ENCODE assay signal across 30 cellular contexts in genomic region chr9:95350266-95350665, GRCh38. TPM values are rescaled to one million over a fixed set of nuclear protein-coding genes. Genes with fewer than 3 reads are reported as not detected.
A peak's percentile ranks its signal among the peaks of the same experiment; 100 is the strongest.
DNase-seq lines count a peak whose midpoint lies in the region; ATAC-seq and TF ChIP-seq lines count a peak whose summit lies in the region.
"Had no signal": no experiment of that assay in that cellular context is flagged by ENCODE, and none has a peak within 500 bp of the region (broad histone marks: within the 10 kb centered on the region; RNA-seq: fewer than 3 reads in every experiment).

No MANE protein-coding gene starts in this region.

- peak overlapping the region; percentile 61 for H3K4me3 ChIP-seq in HUES48 (ENCODE audit: low read depth, low read length)
- H3K4me3 ChIP-seq: body of pancreas had no signal

- H3K27ac Mint-ChIP-seq in Calu3 (ENCODE audit: unreplicated experiment), result no peak overlapping the region
- H3K27ac Mint-ChIP-seq in effector memory CD8-positive, alpha-beta T cell, result no peak overlapping the region
- H3K27ac Mint-ChIP-seq in naive thymus-derived CD8-positive, alpha-beta T cell, result no peak overlapping the region
- no peak overlapping the region for H3K27ac Mint-ChIP-seq in activated CD4-positive, alpha-beta T cell treated with anti-CD3 and anti-CD28 coated beads, Interleukin-2, amount 10 ng/mL, durations not matched to agents 7 days and 5 days
- H3K27ac Mint-ChIP-seq: B cell; CD4-positive, alpha-beta memory T cell; dendritic cell treated with granulocyte-macrophage colony-stimulating factor and Interleukin-4, amounts not matched to agents 40 ng/mL and 50 ng/mL, for 4 days; immature natural killer cell had no signal

- H3K27me3 Mint-ChIP-seq in Calu3 (ENCODE audit: unreplicated experiment), result peaks cover 28% of the 10 kb centered on the region
- peaks cover 52 to 55% of the 10 kb centered on the region in 2 donors for H3K27me3 Mint-ChIP-seq in effector memory CD8-positive, alpha-beta T cell
- peaks cover 12 to 44% (median 34%) of the 10 kb centered on the region in 5 donors for H3K27me3 Mint-ChIP-seq in naive thymus-derived CD8-positive, alpha-beta T cell
- peaks cover 52% of the 10 kb centered on the region for H3K27me3 Mint-ChIP-seq in activated CD4-positive, alpha-beta T cell treated with anti-CD3 and anti-CD28 coated beads, Interleukin-2, amount 10 ng/mL, durations not matched to agents 7 days and 5 days

- POLR2A ChIA-PET in naive thymus-derived CD8-positive, alpha-beta T cell (lab: Charles Lee), result no interaction called here
- POLR2A ChIA-PET in activated CD4-positive, alpha-beta T cell treated with anti-CD3 and anti-CD28 coated beads, Interleukin-2, amount 10 ng/mL, durations not matched to agents 7 days and 5 days (lab: Charles Lee), result no interaction called here

- no peaks in the 10 kb centered on the region for H3K36me3 Mint-ChIP-seq in Calu3 (ENCODE audit: insufficient read depth, unreplicated experiment)
- no peaks in the 10 kb centered on the region for H3K36me3 Mint-ChIP-seq in effector memory CD8-positive, alpha-beta T cell (ENCODE audit: insufficient read depth)
- peaks cover 0 to 3% (median 0%) of the 10 kb centered on the region in 3 donors for H3K36me3 Mint-ChIP-seq in naive thymus-derived CD8-positive, alpha-beta T cell
- no peaks in the 10 kb centered on the region for H3K36me3 Mint-ChIP-seq in activated CD4-positive, alpha-beta T cell treated with anti-CD3 and anti-CD28 coated beads, Interleukin-2, amount 10 ng/mL, durations not matched to agents 7 days and 5 days (ENCODE audit: low read depth)
- H3K36me3 Mint-ChIP-seq: CD4-positive, alpha-beta memory T cell; immature natural killer cell had no signal

- ATAC-seq in effector memory CD8-positive, alpha-beta T cell (replicated peaks), result no peak
- ATAC-seq in naive thymus-derived CD8-positive, alpha-beta T cell, result no peak
- ATAC-seq: body of pancreas, esophagus mucosa, Right ventricle myocardium inferior, SK-N-SH treated with all-trans-retinoic acid at 6 μM for 48 hours had no signal

- H3K9me3 Mint-ChIP-seq in Calu3 (ENCODE audit: low read depth, unreplicated experiment), result no peaks in the 10 kb centered on the region
- no peaks in the 10 kb centered on the region for H3K9me3 Mint-ChIP-seq in effector memory CD8-positive, alpha-beta T cell
- H3K9me3 Mint-ChIP-seq in naive thymus-derived CD8-positive, alpha-beta T cell, result no peaks in the 10 kb centered on the region
- H3K9me3 Mint-ChIP-seq in activated CD4-positive, alpha-beta T cell treated with anti-CD3 and anti-CD28 coated beads, Interleukin-2, amount 10 ng/mL, durations not matched to agents 7 days and 5 days, result peaks cover 2% of the 10 kb centered on the region
- H3K9me3 Mint-ChIP-seq: central memory CD8-positive, alpha-beta T cell; dendritic cell treated with granulocyte-macrophage colony-stimulating factor and Interleukin-4, amounts not matched to agents 40 ng/mL and 50 ng/mL, for 4 days; immature natural killer cell had no signal

- H3K9ac ChIP-seq in HUES48 (ENCODE audit: low read depth, low read length), result no peak overlapping the region
- H3K9ac ChIP-seq: GM23248 had no signal

- no peaks in the 10 kb centered on the region for H3K4me1 Mint-ChIP-seq in Calu3 (ENCODE audit: low read depth, unreplicated experiment)
- H3K4me1 Mint-ChIP-seq in effector memory CD8-positive, alpha-beta T cell (ENCODE audit: low read depth in 2 of 2), result peaks cover 3 to 5% of the 10 kb centered on the region in 2 donors
- peaks cover 3 to 13% (median 5%) of the 10 kb centered on the region in 4 donors for H3K4me1 Mint-ChIP-seq in naive thymus-derived CD8-positive, alpha-beta T cell
- H3K4me1 Mint-ChIP-seq in activated CD4-positive, alpha-beta T cell treated with anti-CD3 and anti-CD28 coated beads, Interleukin-2, amount 10 ng/mL, durations not matched to agents 7 days and 5 days, result peaks cover 5% of the 10 kb centered on the region
- H3K4me1 Mint-ChIP-seq: central memory CD8-positive, alpha-beta T cell; immature natural killer cell had no signal

- no peak overlapping the region for H3K27ac ChIP-seq in HUES48 (ENCODE audit: low read depth, low read length)
- H3K27ac ChIP-seq: body of pancreas, GM23248, prostate gland, sigmoid colon had no signal

- DNase-seq in Calu3 (no peak), NCI-H510A (lab: John Stamatoyannopoulos, UW) (no peak), SK-N-DZ (ENCODE audit: low spot score) (no peak), foreskin melanocyte (no peak)
- DNase-seq in effector memory CD8-positive, alpha-beta T cell, result no peak
- DNase-seq in naive thymus-derived CD8-positive, alpha-beta T cell, result no peak
- no peak for DNase-seq in activated CD4-positive, alpha-beta T cell treated with anti-CD3 and anti-CD28 coated beads, Interleukin-2, amount 10 ng/mL, durations not matched to agents 7 days and 5 days
- DNase-seq: activated CD4-positive, alpha-beta T cell treated with anti-CD3 and anti-CD28 coated beads for 1 hour; activated effector memory CD4-positive, alpha-beta T cell treated with Interleukin-2 at 50 U/mL for 16 hours; body of pancreas; CD4-positive, alpha-beta memory T cell; GM23248; immature natural killer cell; KBM-7; left cardiac atrium; NCI-H1417; NCI-H2081 treated with DMSO at 0.1 percent for 48 hours; NCI-H226; sigmoid colon; stimulated activated CD4-positive, alpha-beta T cell treated with anti-CD3 and anti-CD28 coated beads, Interleukin-12 subunit alpha, Interleukin-12 subunit beta, amount 100 ng/mL, for 4 hours; stimulated activated CD4-positive, alpha-beta T cell treated with anti-CD3 and anti-CD28 coated beads, Interleukin-4, amount 100 ng/mL, for 1 hour; trophoblast cell had no signal

- no peak for TF ChIP-seq CTCF in Calu3 (IDR thresholded peaks at IDR 0.05; ENCODE audit: unreplicated experiment)

- peaks cover 4% of the 10 kb centered on the region; the same call in 1 of the 2 replicates for H3K4me1 ChIP-seq in HUES48 (ENCODE audit: control insufficient read depth, insufficient read depth, low read length)
- H3K4me1 ChIP-seq: prostate gland had no signal

- H3K9me3 ChIP-seq in HUES48 (ENCODE audit: control insufficient read depth, insufficient read depth, low read length), result no peaks in the 10 kb centered on the region
- H3K9me3 ChIP-seq: body of pancreas, prostate gland, sigmoid colon had no signal

- intact Hi-C loops in Calu3 (cut with micrococcal nuclease; ENCODE audit: unreplicated experiment), result no loop called here

- H3K27me3 ChIP-seq in HUES48 (ENCODE audit: control insufficient read depth, insufficient read depth, low read length), result peaks cover 40% of the 10 kb centered on the region

- no peaks in the 10 kb centered on the region for H3K36me3 ChIP-seq in HUES48 (ENCODE audit: control insufficient read depth, insufficient read depth, low read length)
- H3K36me3 ChIP-seq: prostate gland, sigmoid colon had no signal

- H3K4me3 Mint-ChIP-seq in Calu3 (ENCODE audit: low read depth, unreplicated experiment), result peak overlapping the region; percentile 72
- H3K4me3 Mint-ChIP-seq in effector memory CD8-positive, alpha-beta T cell, result peak overlapping the region; percentile 47 to 52
- peak overlapping the region in 6 of 10 donors; percentile 4 to 85 (median 69) for H3K4me3 Mint-ChIP-seq in naive thymus-derived CD8-positive, alpha-beta T cell
- H3K4me3 Mint-ChIP-seq in activated CD4-positive, alpha-beta T cell treated with anti-CD3 and anti-CD28 coated beads, Interleukin-2, amount 10 ng/mL, durations not matched to agents 7 days and 5 days, result no peak overlapping the region
- H3K4me3 Mint-ChIP-seq: B cell; central memory CD8-positive, alpha-beta T cell; dendritic cell treated with granulocyte-macrophage colony-stimulating factor and Interleukin-4, amounts not matched to agents 40 ng/mL and 50 ng/mL, for 4 days; immature natural killer cell had no signal

- CTCF ChIA-PET in Calu3 (lab: Charles Lee), result no interaction called here
- CTCF ChIA-PET in activated CD4-positive, alpha-beta T cell treated with anti-CD3 and anti-CD28 coated beads, Interleukin-2, amount 10 ng/mL, durations not matched to agents 7 days and 5 days (lab: Charles Lee), result no interaction called here

- BruUV-seq in Calu3 (replicated peaks; lab: Mats Ljungman, UMichigan), result no TSS peak

RNA-seq across cellular contexts. Expression of gene FANCC, which starts 32.8 kb away (rescaled TPM):
- total RNA-seq in Calu3 (2022), result 10.1 and 14.5 TPM in 2 replicates
- 1 to 10 TPM; 5.8 to 8.0 TPM for total RNA-seq in naive thymus-derived CD8-positive, alpha-beta T cell
- polyA plus RNA-seq in naive thymus-derived CD8-positive, alpha-beta T cell, result 1 to 10 TPM; 3.3 to 5.9 (median 4.4) TPM
- total RNA-seq in activated CD4-positive, alpha-beta T cell treated with anti-CD3 and anti-CD28 coated beads, Interleukin-2, amount 10 ng/mL, durations not matched to agents 7 days and 5 days, result 10 to 100 TPM; 15.4 to 21.5 TPM
- polyA plus RNA-seq in SK-N-DZ (2014; cell fraction: cytosol; rRNA removed), result 7.5 and 14.5 TPM in 2 replicates
- polyA plus RNA-seq in SK-N-DZ (2014; cell fraction: nucleus; rRNA removed), result 13.0 and 24.7 TPM in 2 replicates
